10 cellular contexts compared by ENCODE assay signal in the genomic region with DNA sequence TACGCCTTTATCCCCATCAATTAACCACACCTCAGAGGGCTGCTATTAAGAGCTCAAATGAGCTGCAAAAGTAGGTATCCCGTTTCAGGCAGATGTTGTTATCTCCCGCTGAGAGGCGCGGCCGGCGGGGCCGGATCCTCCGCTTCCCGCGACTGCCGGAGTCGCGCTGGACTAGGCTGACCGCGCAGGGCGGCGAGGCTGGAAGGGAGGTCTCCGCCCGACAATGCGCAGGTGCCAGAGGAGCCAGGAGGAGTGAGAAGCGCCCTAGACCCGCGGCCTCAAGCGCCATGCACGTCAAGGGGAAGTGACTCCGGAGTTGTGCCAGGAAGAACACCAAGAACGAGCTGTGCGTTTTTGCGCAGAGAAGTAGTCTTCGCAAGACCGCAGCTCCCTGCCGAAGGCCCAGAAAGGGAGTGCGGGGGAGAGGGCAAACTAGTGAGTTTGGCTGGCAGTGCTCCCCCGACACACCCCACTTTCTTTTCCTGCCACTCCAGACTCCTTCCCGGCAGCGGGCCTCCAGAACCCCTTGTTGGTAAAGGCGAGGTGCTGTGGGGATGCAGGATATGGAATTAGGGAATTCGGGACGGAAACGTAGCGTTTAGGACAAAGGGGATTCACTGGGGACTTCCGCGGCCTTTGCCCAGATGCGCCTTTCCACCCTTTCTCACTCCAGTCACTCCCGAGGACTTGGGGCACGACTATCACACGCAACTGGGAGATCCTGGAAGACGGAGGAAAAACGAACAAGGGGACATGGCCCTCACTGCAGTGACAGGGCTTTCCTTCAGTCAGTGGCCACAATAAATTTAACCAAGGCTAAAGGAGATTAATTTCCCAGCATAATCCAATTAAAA. TPM values are rescaled to one million over a fixed set of nuclear protein-coding genes. Genes with fewer than 3 reads are reported as not detected.
DNase-seq lines count a peak whose midpoint lies in the region; ATAC-seq and TF ChIP-seq lines count a peak whose summit lies in the region.
"Had no signal": no experiment of that assay in that cellular context is flagged by ENCODE, and none has a peak within 500 bp of the region (broad histone marks: within the 10 kb centered on the region; RNA-seq: fewer than 3 reads in every experiment).

No MANE protein-coding gene starts in this region.

- peaks cover 5% of the 10 kb centered on the region for H4K20me1 ChIP-seq in osteoblast (ENCODE audit: insufficient read depth, low read length)

- H3K9me3 Mint-ChIP-seq in activated CD4-positive, alpha-beta memory T cell treated with anti-CD3 and anti-CD28 coated beads for 36 hours: no peaks in the 10 kb centered on the region

- peak overlapping the region; percentile 63 for H3K4me2 ChIP-seq in osteoblast (ENCODE audit: insufficient read depth, low read length)

- peaks cover 3% of the 10 kb centered on the region for H3K36me3 ChIP-seq in osteoblast (ENCODE audit: insufficient read depth, low read length)

- H2AFZ ChIP-seq in osteoblast (ENCODE audit: low read length): peak overlapping the region; percentile 39

- no peak overlapping the region for H3K27ac ChIP-seq in osteoblast (ENCODE audit: low read depth, low read length)

- no peak for TF ChIP-seq CTCF in fibroblast of pulmonary artery (IDR thresholded peaks at IDR 0.05; ENCODE audit: low read length, missing control alignments)
- no peak for TF ChIP-seq CTCF in osteoblast (IDR thresholded peaks at IDR 0.05; ENCODE audit: extremely low read depth, low read depth, low read length)

- H3K79me2 ChIP-seq in osteoblast (ENCODE audit: insufficient read depth, low read length): peaks cover 72% of the 10 kb centered on the region

- ATAC-seq in GM18519 (IDR thresholded peaks at IDR 0.05; ENCODE audit: low FRiP score, unreplicated experiment): no peak

- POLR2A ChIA-PET in activated CD4-positive, alpha-beta memory T cell treated with anti-CD3 and anti-CD28 coated beads for 36 hours (lab: Charles Lee): no interaction called here

- H3K4me3 Mint-ChIP-seq in activated CD4-positive, alpha-beta memory T cell treated with anti-CD3 and anti-CD28 coated beads for 36 hours: no peak overlapping the region

- DNase-seq in ELF-1 (ENCODE audit: low read depth, low spot score): peak; percentile 79
- DNase-seq in NCI-H82 (lab: John Stamatoyannopoulos, UW): peak; percentile 90
- peak; percentile 75 for DNase-seq in fibroblast of pulmonary artery (ENCODE audit: low read depth)
- peak; percentile 78 for DNase-seq in osteoblast (ENCODE audit: insufficient read length, low spot score, missing footprints)
- DNase-seq in DMS 273 (lab: John Stamatoyannopoulos, UW; ENCODE audit: unreplicated experiment): no peak
- no peak for DNase-seq in amygdala (lab: John Stamatoyannopoulos, UW)
- DNase-seq in activated CD4-positive, alpha-beta memory T cell treated with anti-CD3 and anti-CD28 coated beads for 36 hours: no peak
- DNase-seq: NCI-H345 had no signal

- H3K27me3 Mint-ChIP-seq in activated CD4-positive, alpha-beta memory T cell treated with anti-CD3 and anti-CD28 coated beads for 36 hours: peaks cover 82% of the 10 kb centered on the region

- CTCF ChIA-PET in activated CD4-positive, alpha-beta memory T cell treated with anti-CD3 and anti-CD28 coated beads for 36 hours (lab: Charles Lee): no interaction called here

- H3K4me1 ChIP-seq in osteoblast (ENCODE audit: insufficient read depth, low read length): no peaks in the 10 kb centered on the region

- H3K27me3 ChIP-seq in osteoblast (ENCODE audit: insufficient read depth, low read length): no peaks in the 10 kb centered on the region

- H3K36me3 Mint-ChIP-seq in activated CD4-positive, alpha-beta memory T cell treated with anti-CD3 and anti-CD28 coated beads for 36 hours: no peaks in the 10 kb centered on the region

- peaks cover 19% of the 10 kb centered on the region for H3K4me1 Mint-ChIP-seq in activated CD4-positive, alpha-beta memory T cell treated with anti-CD3 and anti-CD28 coated beads for 36 hours (ENCODE audit: low read depth)

- peak overlapping the region; percentile 27 for H3K4me3 ChIP-seq in fibroblast of pulmonary artery (replicated peaks; ENCODE audit: low read depth, low read length)
- peak overlapping the region; percentile 54 for H3K4me3 ChIP-seq in osteoblast (ENCODE audit: insufficient read depth, low read length)

- intact Hi-C loops in activated CD4-positive, alpha-beta memory T cell treated with anti-CD3 and anti-CD28 coated beads for 36 hours (cut with micrococcal nuclease): loop anchor here (2.0 kb wide), 1 partner anchor 14 kb away; no protein-coding TSS in a partner anchor

- no peaks in the 10 kb centered on the region for H3K9me3 ChIP-seq in osteoblast (ENCODE audit: low read depth, low read length)

- H3K27ac Mint-ChIP-seq in activated CD4-positive, alpha-beta memory T cell treated with anti-CD3 and anti-CD28 coated beads for 36 hours: no peak overlapping the region

RNA-seq across cellular contexts. Expression of a gene that starts 8.0 kb away (rescaled TPM):
- 15.9 and 17.4 TPM in 2 replicates for total RNA-seq in osteoblast
- not detected for total RNA-seq in activated CD4-positive, alpha-beta memory T cell treated with anti-CD3 and anti-CD28 coated beads for 36 hours
- total RNA-seq: T-helper 2 cell treated with Interferon-gamma antibody and Interleukin-4, amounts not matched to agents 100 ng/mL and 5 ng/mL, for 36 hours had no signal

RNA-seq across cellular contexts. Expression of a gene that starts 10.0 kb away (rescaled TPM):
- 7.2 and 10.6 TPM in 2 replicates for total RNA-seq in osteoblast
- total RNA-seq in activated CD4-positive, alpha-beta memory T cell treated with anti-CD3 and anti-CD28 coated beads for 36 hours: not detected
- total RNA-seq: T-helper 2 cell treated with Interferon-gamma antibody and Interleukin-4, amounts not matched to agents 100 ng/mL and 5 ng/mL, for 36 hours had no signal

Comparison
In these comparisons a context has a peak if more than half of its experiments do, and no peak if none do; other contexts are left out.
1. DNase-seq: peak in ELF-1 (single experiment), NCI-H82 (single experiment), fibroblast of pulmonary artery (single experiment) and osteoblast (single experiment); none in DMS 273 (single experiment), amygdala (0 of 56) and activated CD4-positive, alpha-beta memory T cell treated with anti-CD3 and anti-CD28 coated beads for 36 hours (single experiment).
2. RNA of a gene that starts 8.0 kb away (total RNA-seq): 15.9 to 17.4 TPM in osteoblast; not detected in activated CD4-positive, alpha-beta memory T cell treated with anti-CD3 and anti-CD28 coated beads for 36 hours; every median in the first group is over 10 times any median in the second.